10 cellular contexts compared by ENCODE assay signal in the genomic region with DNA sequence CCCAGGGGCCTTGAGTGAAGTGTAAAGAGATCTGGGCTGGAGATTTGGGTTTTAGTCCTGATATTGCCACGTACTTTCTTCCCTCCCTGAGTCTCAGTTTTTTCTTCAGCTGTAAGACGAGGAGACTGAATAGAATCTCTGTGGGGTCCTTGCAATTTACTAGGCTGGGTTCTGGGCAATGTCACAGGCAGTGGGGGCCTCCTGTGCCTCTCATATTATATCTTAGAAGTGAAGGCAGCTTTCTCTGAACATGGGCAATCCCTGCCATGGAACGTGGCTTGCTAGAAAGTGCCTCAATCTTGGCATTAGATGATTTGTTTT.
DNase-seq lines count a peak whose midpoint lies in the region; ATAC-seq, FAIRE-seq and TF ChIP-seq lines count a peak whose summit lies in the region.
"Had no signal": no experiment of that assay in that cellular context is flagged by ENCODE, and none has a peak within 500 bp of the region (broad histone marks: within the 10 kb centered on the region; RNA-seq: fewer than 3 reads in every experiment).

No MANE protein-coding gene starts in this region.

- H3K4me3 ChIP-seq in CD4-positive, alpha-beta memory T cell (ENCODE audit: low read length in 2 of 2) = no peak overlapping the region
- H3K4me3 ChIP-seq in MG63 = peak overlapping the region; percentile 38
- H3K4me3 ChIP-seq in H1 (ENCODE audit: extremely low read depth in 1 of 4, insufficient read depth in 2 of 4, low read depth in 3 of 4, low read length in 4 of 4) = no peak overlapping the region
- H3K4me3 ChIP-seq: lung had no signal

- no peak for ATAC-seq in HG02970 (IDR thresholded peaks at IDR 0.05; ENCODE audit: low FRiP score, unreplicated experiment)
- ATAC-seq in GM21390 (IDR thresholded peaks at IDR 0.05; ENCODE audit: unreplicated experiment) = no peak

- no peaks in the 10 kb centered on the region for H3K9me3 ChIP-seq in CD4-positive, alpha-beta memory T cell (ENCODE audit: control insufficient read depth in 1 of 2, low read length in 2 of 2)
- H3K9me3 ChIP-seq in MG63 (no peaks in the 10 kb centered on the region), H1 (ENCODE audit: insufficient read depth in 2 of 2, low read depth in 1 of 2, low read length in 1 of 2) (no peaks in the 10 kb centered on the region)

- no peak for TF ChIP-seq EP300 in H1 (IDR thresholded peaks at IDR 0.05; ENCODE audit: borderline replicate concordance in 1 of 2, low read depth in 2 of 2, low read length in 2 of 2)

- DNase-seq in CD4-positive, alpha-beta memory T cell = no peak
- DNase-seq in MG63 (no peak), H1 (ENCODE audit: low read depth in 1 of 2, low spot score in 2 of 2) (no peak), progenitor cell of endocrine pancreas (ENCODE audit: low spot score, unreplicated experiment) (no peak), NCI-H510A treated with DMSO at 0.1 percent for 48 hours (lab: John Stamatoyannopoulos, UW) (no peak), NCI-H1436 (lab: John Stamatoyannopoulos, UW) (no peak)

- no peak for TF ChIP-seq CTCF in H1 (IDR thresholded peaks at IDR 0.05; ENCODE audit: control extremely low read depth in 1 of 3, insufficient read depth in 1 of 3, low read depth in 1 of 3, low read length in 3 of 3)
- no peak for TF ChIP-seq CTCF in progenitor cell of endocrine pancreas (IDR thresholded peaks at IDR 0.05; ENCODE audit: unreplicated experiment)

- no peak overlapping the region for H3K18ac ChIP-seq in H1 (ENCODE audit: extremely low read depth, low read length)

- no peak for FAIRE-seq in H1 (lab: Jason Lieb, UNC)
- FAIRE-seq: endometrium had no signal

- H3K9me3 Mint-ChIP-seq in CD4-positive, alpha-beta memory T cell = peaks cover 0 to 2% (median 0%) of the 10 kb centered on the region in 8 donors
- H3K9me3 Mint-ChIP-seq in progenitor cell of endocrine pancreas (ENCODE audit: low read depth) = no peaks in the 10 kb centered on the region

- no peaks in the 10 kb centered on the region for H3K79me1 ChIP-seq in H1 (ENCODE audit: low read depth, low read length)

- peaks cover 69% of the 10 kb centered on the region for H3K4me1 ChIP-seq in CD4-positive, alpha-beta memory T cell (ENCODE audit: insufficient read depth, low read length)
- peaks cover 0 to 4% (median 2%) of the 10 kb centered on the region in 4 experiments; a peak in 2 of 7 replicates for H3K4me1 ChIP-seq in H1 (replicated peaks in 1 of 4; ENCODE audit: control insufficient read depth in 3 of 4, insufficient read depth in 4 of 4, low read length in 3 of 4)

- no peaks in the 10 kb centered on the region for H3K36me3 Mint-ChIP-seq in CD4-positive, alpha-beta memory T cell
- H3K36me3 Mint-ChIP-seq in progenitor cell of endocrine pancreas (ENCODE audit: insufficient read depth) = no peaks in the 10 kb centered on the region

- TF ChIP-seq POLR2A in H1 (IDR thresholded peaks at IDR 0.05; ENCODE audit: control extremely low read depth in 1 of 2, low read depth in 2 of 2, low read length in 2 of 2) = no peak

- POLR2A ChIA-PET in CD4-positive, alpha-beta memory T cell (lab: Charles Lee; ENCODE audit: partially characterized antibody) = interaction anchor here (0.9 kb wide), 1 partner anchor 9 kb away, joined by 3 read pairs; no protein-coding TSS in a partner anchor
- POLR2A ChIA-PET in H1 (lab: Charles Lee; ENCODE audit: partially characterized antibody) = no interaction called here

- intact Hi-C loops in CD4-positive, alpha-beta memory T cell (cut with micrococcal nuclease) = loop anchor here (5.0 kb wide), 1 partner anchor 56 kb away; no protein-coding TSS in a partner anchor

- H3K27ac Mint-ChIP-seq in CD4-positive, alpha-beta memory T cell = peak overlapping the region; percentile 71 to 99 (median 85)
- H3K27ac Mint-ChIP-seq in progenitor cell of endocrine pancreas = peak overlapping the region; percentile 35

- H2BK120ac ChIP-seq in H1 (replicated peaks; ENCODE audit: low read depth, low read length) = no peak overlapping the region

- H4K8ac ChIP-seq in H1 (ENCODE audit: extremely low read depth, insufficient read depth, low read length) = no peak overlapping the region

- WGBS in H1 (ENCODE audit: extremely low coverage in 1 of 2, insufficient coverage in 1 of 2, insufficient read length in 1 of 2, insufficient replicate concordance in 2 of 2, low coverage in 1 of 2, low lambda C conversion rate in 2 of 2, missing lambda C conversion rate in 1 of 2), 2 experiments = 87% methylated on average over 3 of the region's 3 CpGs; no CpG with 5 or more reads in 1 of the 2 experiments

- H3K56ac ChIP-seq in H1 (replicated peaks; ENCODE audit: insufficient read length, low read depth, low read length) = no peak overlapping the region

- no peak overlapping the region for H3K9ac ChIP-seq in H1 (replicated peaks in 1 of 4; ENCODE audit: extremely low read depth in 1 of 4, low read depth in 3 of 4, low read length in 3 of 4)

- H2BK15ac ChIP-seq in H1 (ENCODE audit: low read length) = no peak overlapping the region

- H4K91ac ChIP-seq in H1 (replicated peaks; ENCODE audit: insufficient read length, low read length) = no peak overlapping the region

- no peaks in the 10 kb centered on the region for H4K20me1 ChIP-seq in H1 (replicated peaks in 1 of 2; ENCODE audit: control insufficient read depth in 1 of 2, insufficient read depth in 2 of 2, low read length in 2 of 2)

- peak overlapping the region in 1 of 2 experiments; percentile 31; a peak in 1 of 4 replicates for H3K4me2 ChIP-seq in H1 (ENCODE audit: insufficient read depth in 1 of 2, low read depth in 2 of 2, low read length in 2 of 2)

- no peak overlapping the region for H3K14ac ChIP-seq in H1 (ENCODE audit: insufficient read length)

- no peak overlapping the region for H4K5ac ChIP-seq in H1 (ENCODE audit: insufficient read length, low read depth, low read length)

- peak overlapping the region in 2 of 8 donors; percentile 15 to 35 for H3K4me3 Mint-ChIP-seq in CD4-positive, alpha-beta memory T cell
- H3K4me3 Mint-ChIP-seq in progenitor cell of endocrine pancreas (ENCODE audit: low read depth) = no peak overlapping the region

- TF ChIP-seq RAD21 in H1 (IDR thresholded peaks at IDR 0.05 in 1 of 2, conservative IDR thresholded peaks at IDR 0.05 in 1 of 2; ENCODE audit: low read depth in 2 of 2, low read length in 2 of 2) = no peak

- CTCF ChIA-PET in CD4-positive, alpha-beta memory T cell (lab: Charles Lee; ENCODE audit: partially characterized antibody) = interaction anchor here (9.1 kb wide), 1 partner anchor 16 kb away, joined by 77 read pairs; no protein-coding TSS in a partner anchor
- CTCF ChIA-PET in H1 (lab: Charles Lee; ENCODE audit: partially characterized antibody) = interaction anchor here (0.7 kb wide), 1 partner anchor 16 kb away, joined by 3 read pairs; no protein-coding TSS in a partner anchor

- H3K23ac ChIP-seq in H1 (ENCODE audit: insufficient read length) = no peak overlapping the region

- H3K4me1 Mint-ChIP-seq in CD4-positive, alpha-beta memory T cell = peaks cover 54 to 87% (median 66%) of the 10 kb centered on the region in 4 donors
- peaks cover 14% of the 10 kb centered on the region for H3K4me1 Mint-ChIP-seq in progenitor cell of endocrine pancreas (ENCODE audit: low read depth)

- H2BK20ac ChIP-seq in H1 (ENCODE audit: low read length) = no peak overlapping the region

- H3K79me2 ChIP-seq in H1 (ENCODE audit: control insufficient read depth in 1 of 2, insufficient read depth in 2 of 2, low read length in 2 of 2) = no peaks in the 10 kb centered on the region

- H3K4ac ChIP-seq in H1 (replicated peaks; ENCODE audit: insufficient read length, low read depth, low read length) = no peak overlapping the region

- H3K27me3 ChIP-seq in CD4-positive, alpha-beta memory T cell (ENCODE audit: insufficient read depth, low read length) = no peaks in the 10 kb centered on the region
- H3K27me3 ChIP-seq in MG63 (no peaks in the 10 kb centered on the region), H1 (replicated peaks in 1 of 4; ENCODE audit: control insufficient read depth in 3 of 4, extremely low read depth in 1 of 4, insufficient read depth in 3 of 4, low read length in 3 of 4) (no peaks in the 10 kb centered on the region)

- no peak overlapping the region for H2BK12ac ChIP-seq in H1 (ENCODE audit: low read depth, low read length)

- no peak overlapping the region for H2AK5ac ChIP-seq in H1 (ENCODE audit: low read depth, low read length)

- H3K23me2 ChIP-seq in H1 (ENCODE audit: low read depth, low read length) = no peaks in the 10 kb centered on the region

- H3K36me3 ChIP-seq in CD4-positive, alpha-beta memory T cell (ENCODE audit: insufficient read depth, low read length) = no peaks in the 10 kb centered on the region
- H3K36me3 ChIP-seq in MG63 (no peaks in the 10 kb centered on the region), H1 (ENCODE audit: control insufficient read depth in 2 of 4, insufficient read depth in 4 of 4, low read length in 3 of 4) (no peaks in the 10 kb centered on the region)

- H3K27me3 Mint-ChIP-seq in CD4-positive, alpha-beta memory T cell = no peaks in the 10 kb centered on the region
- no peaks in the 10 kb centered on the region for H3K27me3 Mint-ChIP-seq in progenitor cell of endocrine pancreas

- H2AFZ ChIP-seq in H1 (ENCODE audit: low read length) = peak overlapping the region; percentile 88

- H3K27ac ChIP-seq in CD4-positive, alpha-beta memory T cell (ENCODE audit: low read depth, low read length) = no peak overlapping the region
- no peak overlapping the region for H3K27ac ChIP-seq in H1 (ENCODE audit: low read depth, low read length)

- no peak overlapping the region for H2BK5ac ChIP-seq in H1 (ENCODE audit: low read depth, low read length)

TF ChIP-seq in H1, 55 proteins besides CTCF, POLR2A, EP300 and RAD21:
- TF ChIP-seq RFX5 (IDR thresholded peaks at IDR 0.05; ENCODE audit: borderline replicate concordance, low read depth, low read length) (no peak), JUND (IDR thresholded peaks at IDR 0.05; ENCODE audit: low read length) (no peak), POU5F1 (IDR thresholded peaks at IDR 0.05; ENCODE audit: low read depth, low read length) (no peak), TCF12 (IDR thresholded peaks at IDR 0.05; ENCODE audit: low read depth, low read length) (no peak), HDAC2 (IDR thresholded peaks at IDR 0.05; ENCODE audit: borderline replicate concordance in 1 of 2, low read depth in 2 of 2, low read length in 2 of 2) (no peak)
- TF ChIP-seq, protein P1, sequence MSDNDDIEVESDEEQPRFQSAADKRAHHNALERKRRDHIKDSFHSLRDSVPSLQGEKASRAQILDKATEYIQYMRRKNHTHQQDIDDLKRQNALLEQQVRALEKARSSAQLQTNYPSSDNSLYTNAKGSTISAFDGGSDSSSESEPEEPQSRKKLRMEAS (IDR thresholded peaks at IDR 0.05) = no peak
